In the genomic region with DNA sequence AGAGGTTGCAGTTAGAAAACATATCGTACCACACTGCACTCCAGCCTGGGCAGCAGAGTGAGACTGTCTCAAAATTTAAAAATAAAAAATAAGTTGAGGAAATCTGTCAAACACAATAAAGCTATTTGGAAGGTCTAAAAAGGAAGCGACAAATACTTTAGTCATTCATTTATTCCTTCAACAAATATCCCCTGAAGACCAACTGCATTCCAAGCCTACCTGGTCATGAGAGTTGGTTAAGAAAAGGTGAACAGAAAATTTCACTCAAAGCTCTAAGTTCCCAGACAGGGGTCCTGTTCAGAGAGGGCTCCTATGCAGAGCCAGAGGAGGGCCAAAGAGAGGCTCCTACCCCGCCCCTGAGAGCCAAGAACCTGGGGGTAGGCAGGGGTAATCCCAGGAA, we compare ENCODE assay signal across 1 cellular context.
TF ChIP-seq lines count a peak whose summit lies in the region.

No MANE protein-coding gene starts in this region.

TF ChIP-seq in endothelial cell of umbilical vein, 7 proteins besides CTCF, POLR2A, EP300 and RAD21:
- TF ChIP-seq GATA2 (IDR thresholded peaks at IDR 0.05; ENCODE audit: insufficient read depth, insufficient read length, low read depth, low read length) (no peak), FOS (IDR thresholded peaks at IDR 0.05; ENCODE audit: borderline replicate concordance, insufficient read depth, low read length) (peak; percentile 46)
